Comparison of ENCODE assay signal across 2 cellular contexts in genomic region chr20:17530716-17531536, GRCh38.
A peak's percentile ranks its signal among the peaks of the same experiment; 100 is the strongest.
TF ChIP-seq lines count a peak whose summit lies in the region.

TSS of gene BFSP1 (minus strand) at chr20:17531379. CDS start at chr20:17531329, 50 bp downstream.

TF ChIP-seq in A549, 52 proteins besides CTCF, POLR2A, EP300 and RAD21 (continued from another document):
- TF ChIP-seq HOXA7 (CRISPR knock-in tag; IDR thresholded peaks at IDR 0.05) (no peak), KDM1A (IDR thresholded peaks at IDR 0.05; ENCODE audit: low read depth) (no peak), RCOR1 (IDR thresholded peaks at IDR 0.05; ENCODE audit: low read depth, low read length) (no peak), CEBPB (IDR thresholded peaks at IDR 0.05) (no peak), TP53 (CRISPR knock-in tag; IDR thresholded peaks at IDR 0.05) (peak; percentile 79; the same call in 1 of the 2 replicates), JUN (IDR thresholded peaks at IDR 0.05) (peak; percentile 23 to 94; a peak in 3 of 5 replicates), HDAC2 (IDR thresholded peaks at IDR 0.05) (no peak; the same call in none of the 2 replicates), ZFP36 (IDR thresholded peaks at IDR 0.05; ENCODE audit: borderline replicate concordance, partially characterized antibody) (no peak), BHLHE40 (IDR thresholded peaks at IDR 0.05; ENCODE audit: low read depth, low read length) (no peak), E2F6 (IDR thresholded peaks at IDR 0.05; ENCODE audit: borderline replicate concordance, low read depth) (peak; percentile 56; the same call in 1 of the 2 replicates), CHD4 (IDR thresholded peaks at IDR 0.05; ENCODE audit: borderline replicate concordance) (no peak), ESRRA (IDR thresholded peaks at IDR 0.05; ENCODE audit: borderline replicate concordance, low read length) (no peak), BCL3 (IDR thresholded peaks at IDR 0.05) (peak; percentile 54; the same call in 1 of the 3 replicates), CBX2 (IDR thresholded peaks at IDR 0.05; ENCODE audit: borderline replicate concordance, low read depth) (no peak), CHD2 (IDR thresholded peaks at IDR 0.05; ENCODE audit: low read length, partially characterized antibody) (no peak), NR3C1 (IDR thresholded peaks at IDR 0.05) (no peak), HEYL (CRISPR knock-in tag; IDR thresholded peaks at IDR 0.05) (no peak), EHMT2 (IDR thresholded peaks at IDR 0.05; ENCODE audit: low read depth) (no peak)
- TF ChIP-seq, protein P1, sequence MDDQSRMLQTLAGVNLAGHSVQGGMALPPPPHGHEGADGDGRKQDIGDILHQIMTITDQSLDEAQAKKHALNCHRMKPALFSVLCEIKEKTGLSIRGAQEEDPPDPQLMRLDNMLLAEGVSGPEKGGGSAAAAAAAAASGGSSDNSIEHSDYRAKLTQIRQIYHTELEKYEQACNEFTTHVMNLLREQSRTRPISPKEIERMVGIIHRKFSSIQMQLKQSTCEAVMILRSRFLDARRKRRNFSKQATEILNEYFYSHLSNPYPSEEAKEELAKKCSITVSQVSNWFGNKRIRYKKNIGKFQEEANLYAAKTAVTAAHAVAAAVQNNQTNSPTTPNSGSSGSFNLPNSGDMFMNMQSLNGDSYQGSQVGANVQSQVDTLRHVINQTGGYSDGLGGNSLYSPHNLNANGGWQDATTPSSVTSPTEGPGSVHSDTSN (IDR thresholded peaks at IDR 0.05) = no peak

TF ChIP-seq in HepG2, 621 proteins besides CTCF, POLR2A, EP300 and RAD21 (continued from another document and continues in another):
- TF ChIP-seq ARID4A (CRISPR knock-in tag; IDR thresholded peaks at IDR 0.05; ENCODE audit: borderline replicate concordance) (peak; percentile 53; the same call in 1 of the 2 replicates), ZNF883 (CRISPR knock-in tag; IDR thresholded peaks at IDR 0.05; ENCODE audit: not compliant biosample characterization) (no peak), DNMT1 (CRISPR knock-in tag; IDR thresholded peaks at IDR 0.05) (peak; percentile 26; the same call in 1 of the 2 replicates), KLF13 (CRISPR knock-in tag; IDR thresholded peaks at IDR 0.05) (no peak), ZNF746 (CRISPR knock-in tag; IDR thresholded peaks at IDR 0.05) (no peak; the same call in 1 of the 2 replicates), ZSCAN30 (CRISPR knock-in tag; IDR thresholded peaks at IDR 0.05) (no peak), SNAPC5 (CRISPR knock-in tag; IDR thresholded peaks at IDR 0.05; ENCODE audit: borderline replicate concordance) (no peak), MZF1 (CRISPR knock-in tag; IDR thresholded peaks at IDR 0.05; ENCODE audit: borderline replicate concordance) (no peak), HDAC1 (CRISPR knock-in tag; IDR thresholded peaks at IDR 0.05) (peak; percentile 53), NPAS2 (CRISPR knock-in tag; IDR thresholded peaks at IDR 0.05; ENCODE audit: borderline replicate concordance) (no peak), ZNF224 (CRISPR knock-in tag; IDR thresholded peaks at IDR 0.05) (no peak), GATAD1 (CRISPR knock-in tag; IDR thresholded peaks at IDR 0.05) (no peak), DPF2 (CRISPR knock-in tag; IDR thresholded peaks at IDR 0.05; ENCODE audit: borderline replicate concordance, low read depth) (no peak), SP2 (CRISPR knock-in tag; IDR thresholded peaks at IDR 0.05) (no peak), SMAD9 (CRISPR knock-in tag; IDR thresholded peaks at IDR 0.05) (no peak), ZNF563 (CRISPR knock-in tag; IDR thresholded peaks at IDR 0.05) (no peak; the same call in 1 of the 2 replicates), PTBP1 (IDR thresholded peaks at IDR 0.05; ENCODE audit: low read depth, low read length, poor library complexity, severe bottlenecking) (peak; percentile 90), MIXL1 (CRISPR knock-in tag; IDR thresholded peaks at IDR 0.05) (no peak), ZNF562 (CRISPR knock-in tag; IDR thresholded peaks at IDR 0.05; ENCODE audit: borderline replicate concordance) (0 out of 2 replicates have a peak, but pooled peaks have one; percentile 25), SIX4 (CRISPR knock-in tag; IDR thresholded peaks at IDR 0.05) (no peak), REL (CRISPR knock-in tag; conservative IDR thresholded peaks at IDR 0.05) (no peak; the same call in 1 of the 2 replicates), ZFYVE20 (CRISPR knock-in tag; IDR thresholded peaks at IDR 0.05; ENCODE audit: borderline replicate concordance, low read depth) (0 out of 2 replicates have a peak, but pooled peaks have one; percentile 3), ZNF329 (CRISPR knock-in tag; IDR thresholded peaks at IDR 0.05; ENCODE audit: low read depth) (no peak), ZNF550 (CRISPR knock-in tag; IDR thresholded peaks at IDR 0.05; ENCODE audit: borderline replicate concordance) (no peak), THRA (CRISPR knock-in tag; IDR thresholded peaks at IDR 0.05; ENCODE audit: borderline replicate concordance) (peak; percentile 18; the same call in 1 of the 2 replicates), ZNF577 (CRISPR knock-in tag; IDR thresholded peaks at IDR 0.05; ENCODE audit: borderline replicate concordance, low read depth) (no peak), AKAP8 (CRISPR knock-in tag; IDR thresholded peaks at IDR 0.05) (0 out of 2 replicates have a peak, but pooled peaks have one; percentile 46)
- TF ChIP-seq, protein P2, sequence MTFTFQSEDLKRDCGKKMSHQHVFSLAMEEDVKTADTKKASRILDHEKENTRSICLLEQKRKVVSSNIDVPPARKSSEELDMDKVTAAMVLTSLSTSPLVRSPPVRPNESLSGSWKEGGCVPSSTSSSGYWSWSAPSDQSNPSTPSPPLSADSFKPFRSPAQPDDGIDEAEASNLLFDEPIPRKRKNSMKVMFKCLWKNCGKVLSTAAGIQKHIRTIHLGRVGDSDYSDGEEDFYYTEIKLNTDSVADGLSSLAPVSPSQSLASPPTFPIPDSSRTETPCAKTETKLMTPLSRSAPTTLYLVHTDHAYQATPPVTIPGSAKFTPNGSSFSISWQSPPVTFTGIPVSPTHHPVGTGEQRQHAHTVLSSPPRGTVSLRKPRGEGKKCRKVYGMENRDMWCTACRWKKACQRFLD (CRISPR knock-in tag; IDR thresholded peaks at IDR 0.05; ENCODE audit: borderline replicate concordance) = no peak
- TF ChIP-seq, protein P3, sequence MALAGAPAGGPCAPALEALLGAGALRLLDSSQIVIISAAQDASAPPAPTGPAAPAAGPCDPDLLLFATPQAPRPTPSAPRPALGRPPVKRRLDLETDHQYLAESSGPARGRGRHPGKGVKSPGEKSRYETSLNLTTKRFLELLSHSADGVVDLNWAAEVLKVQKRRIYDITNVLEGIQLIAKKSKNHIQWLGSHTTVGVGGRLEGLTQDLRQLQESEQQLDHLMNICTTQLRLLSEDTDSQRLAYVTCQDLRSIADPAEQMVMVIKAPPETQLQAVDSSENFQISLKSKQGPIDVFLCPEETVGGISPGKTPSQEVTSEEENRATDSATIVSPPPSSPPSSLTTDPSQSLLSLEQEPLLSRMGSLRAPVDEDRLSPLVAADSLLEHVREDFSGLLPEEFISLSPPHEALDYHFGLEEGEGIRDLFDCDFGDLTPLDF (CRISPR knock-in tag; IDR thresholded peaks at IDR 0.05) = peak; percentile 69; the same call in 1 of the 2 replicates
- TF ChIP-seq, protein P4, sequence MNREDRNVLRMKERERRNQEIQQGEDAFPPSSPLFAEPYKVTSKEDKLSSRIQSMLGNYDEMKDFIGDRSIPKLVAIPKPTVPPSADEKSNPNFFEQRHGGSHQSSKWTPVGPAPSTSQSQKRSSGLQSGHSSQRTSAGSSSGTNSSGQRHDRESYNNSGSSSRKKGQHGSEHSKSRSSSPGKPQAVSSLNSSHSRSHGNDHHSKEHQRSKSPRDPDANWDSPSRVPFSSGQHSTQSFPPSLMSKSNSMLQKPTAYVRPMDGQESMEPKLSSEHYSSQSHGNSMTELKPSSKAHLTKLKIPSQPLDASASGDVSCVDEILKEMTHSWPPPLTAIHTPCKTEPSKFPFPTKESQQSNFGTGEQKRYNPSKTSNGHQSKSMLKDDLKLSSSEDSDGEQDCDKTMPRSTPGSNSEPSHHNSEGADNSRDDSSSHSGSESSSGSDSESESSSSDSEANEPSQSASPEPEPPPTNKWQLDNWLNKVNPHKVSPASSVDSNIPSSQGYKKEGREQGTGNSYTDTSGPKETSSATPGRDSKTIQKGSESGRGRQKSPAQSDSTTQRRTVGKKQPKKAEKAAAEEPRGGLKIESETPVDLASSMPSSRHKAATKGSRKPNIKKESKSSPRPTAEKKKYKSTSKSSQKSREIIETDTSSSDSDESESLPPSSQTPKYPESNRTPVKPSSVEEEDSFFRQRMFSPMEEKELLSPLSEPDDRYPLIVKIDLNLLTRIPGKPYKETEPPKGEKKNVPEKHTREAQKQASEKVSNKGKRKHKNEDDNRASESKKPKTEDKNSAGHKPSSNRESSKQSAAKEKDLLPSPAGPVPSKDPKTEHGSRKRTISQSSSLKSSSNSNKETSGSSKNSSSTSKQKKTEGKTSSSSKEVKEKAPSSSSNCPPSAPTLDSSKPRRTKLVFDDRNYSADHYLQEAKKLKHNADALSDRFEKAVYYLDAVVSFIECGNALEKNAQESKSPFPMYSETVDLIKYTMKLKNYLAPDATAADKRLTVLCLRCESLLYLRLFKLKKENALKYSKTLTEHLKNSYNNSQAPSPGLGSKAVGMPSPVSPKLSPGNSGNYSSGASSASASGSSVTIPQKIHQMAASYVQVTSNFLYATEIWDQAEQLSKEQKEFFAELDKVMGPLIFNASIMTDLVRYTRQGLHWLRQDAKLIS (CRISPR knock-in tag; IDR thresholded peaks at IDR 0.05) = no peak
- TF ChIP-seq, protein P5, sequence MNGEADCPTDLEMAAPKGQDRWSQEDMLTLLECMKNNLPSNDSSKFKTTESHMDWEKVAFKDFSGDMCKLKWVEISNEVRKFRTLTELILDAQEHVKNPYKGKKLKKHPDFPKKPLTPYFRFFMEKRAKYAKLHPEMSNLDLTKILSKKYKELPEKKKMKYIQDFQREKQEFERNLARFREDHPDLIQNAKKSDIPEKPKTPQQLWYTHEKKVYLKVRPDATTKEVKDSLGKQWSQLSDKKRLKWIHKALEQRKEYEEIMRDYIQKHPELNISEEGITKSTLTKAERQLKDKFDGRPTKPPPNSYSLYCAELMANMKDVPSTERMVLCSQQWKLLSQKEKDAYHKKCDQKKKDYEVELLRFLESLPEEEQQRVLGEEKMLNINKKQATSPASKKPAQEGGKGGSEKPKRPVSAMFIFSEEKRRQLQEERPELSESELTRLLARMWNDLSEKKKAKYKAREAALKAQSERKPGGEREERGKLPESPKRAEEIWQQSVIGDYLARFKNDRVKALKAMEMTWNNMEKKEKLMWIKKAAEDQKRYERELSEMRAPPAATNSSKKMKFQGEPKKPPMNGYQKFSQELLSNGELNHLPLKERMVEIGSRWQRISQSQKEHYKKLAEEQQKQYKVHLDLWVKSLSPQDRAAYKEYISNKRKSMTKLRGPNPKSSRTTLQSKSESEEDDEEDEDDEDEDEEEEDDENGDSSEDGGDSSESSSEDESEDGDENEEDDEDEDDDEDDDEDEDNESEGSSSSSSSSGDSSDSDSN (CRISPR knock-in tag; IDR thresholded peaks at IDR 0.05) = peak; percentile 96
